In the genomic region with DNA sequence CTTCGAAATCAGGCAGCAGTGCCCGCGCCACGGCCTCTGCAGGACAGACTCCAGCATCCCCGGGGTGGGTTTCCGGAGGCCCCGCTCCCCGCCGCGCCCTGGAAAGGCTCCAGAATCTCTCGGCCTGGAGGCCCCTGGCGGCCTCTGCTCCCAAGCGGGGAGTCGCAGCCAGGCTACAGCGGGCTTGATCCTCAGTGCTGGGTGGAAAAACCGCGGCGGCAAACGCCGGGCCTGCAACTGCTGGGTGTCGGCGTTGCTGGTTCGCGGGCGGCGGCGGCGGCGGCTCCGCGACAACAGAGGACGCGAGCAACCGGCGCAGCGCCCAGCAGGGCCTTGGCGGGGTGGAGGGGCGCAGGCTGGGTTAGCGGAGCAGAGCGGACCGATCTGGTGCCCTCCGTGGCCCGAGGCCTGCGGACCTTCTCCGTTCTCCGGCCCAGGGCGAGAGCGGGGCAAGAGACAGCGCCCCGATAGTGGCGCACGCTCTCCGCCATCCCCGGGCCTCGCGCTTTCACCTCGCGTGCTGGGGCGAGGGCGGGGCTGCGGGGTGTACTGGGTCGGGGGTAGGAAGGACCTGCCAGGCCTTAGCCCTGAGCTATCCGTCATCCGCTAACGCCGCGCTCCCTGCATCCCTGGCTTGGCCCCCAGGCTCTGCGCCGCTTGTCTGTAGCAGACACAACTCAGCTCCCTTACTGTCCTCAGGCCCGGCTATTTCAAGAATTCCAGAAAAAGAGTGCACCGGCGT, we compare ENCODE assay signal across 8 cellular contexts. TPM values are rescaled to one million over a fixed set of nuclear protein-coding genes. Genes with fewer than 3 reads are reported as not detected.
DNase-seq lines count a peak whose midpoint lies in the region; ATAC-seq lines count a peak whose summit lies in the region.

No MANE protein-coding gene starts in this region.

- peak; percentile 29 for DNase-seq in NCI-H82 (lab: John Stamatoyannopoulos, UW)
- DNase-seq in NCI-H82 treated with DMSO at 0.1 percent for 48 hours (lab: John Stamatoyannopoulos, UW; ENCODE audit: unreplicated experiment): no peak
- peak; percentile 91 for DNase-seq in NCI-H69 (lab: John Stamatoyannopoulos, UW)
- peak; percentile 57 for DNase-seq in activated T-cell treated with anti-CD3 and anti-CD28 coated beads for 1 hour (ENCODE audit: low read depth)
- DNase-seq in epithelial cell of prostate (ENCODE audit: low read depth, low spot score): no peak
- peak; percentile 32 for DNase-seq in mucosa of gallbladder (ENCODE audit: low spot score)
- peak; percentile 20 to 33 for DNase-seq in stimulated activated CD8-positive, alpha-beta memory T cell treated with anti-CD3 and anti-CD28 coated beads, Interleukin-4, amount 100 ng/mL, for 1 hour (ENCODE audit: low read depth in 2 of 2, low spot score in 1 of 2)

- ATAC-seq in HG03066 (IDR thresholded peaks at IDR 0.05; ENCODE audit: low read depth, unreplicated experiment): peak; percentile 25

- peak overlapping the region; percentile 63 for H3K27ac ChIP-seq in epithelial cell of prostate

RNA-seq across cellular contexts. Expression of a gene that starts 3.4 kb away (rescaled TPM):
- total RNA-seq in mucosa of gallbladder: 52.3 TPM

RNA-seq across cellular contexts. Expression of a gene that starts 57.1 kb away (rescaled TPM):
- not detected for total RNA-seq in mucosa of gallbladder

Comparison
In these comparisons a context has a peak if more than half of its experiments do, and no peak if none do; other contexts are left out.
1. DNase-seq: peak in NCI-H82 (single experiment), NCI-H69 (single experiment), activated T-cell treated with anti-CD3 and anti-CD28 coated beads for 1 hour (single experiment), mucosa of gallbladder (single experiment) and stimulated activated CD8-positive, alpha-beta memory T cell treated with anti-CD3 and anti-CD28 coated beads, Interleukin-4, amount 100 ng/mL, for 1 hour (2 of 2); none in NCI-H82 treated with DMSO at 0.1 percent for 48 hours (single experiment) and epithelial cell of prostate (single experiment).